16 cellular contexts compared by ENCODE assay signal in the genomic region with DNA sequence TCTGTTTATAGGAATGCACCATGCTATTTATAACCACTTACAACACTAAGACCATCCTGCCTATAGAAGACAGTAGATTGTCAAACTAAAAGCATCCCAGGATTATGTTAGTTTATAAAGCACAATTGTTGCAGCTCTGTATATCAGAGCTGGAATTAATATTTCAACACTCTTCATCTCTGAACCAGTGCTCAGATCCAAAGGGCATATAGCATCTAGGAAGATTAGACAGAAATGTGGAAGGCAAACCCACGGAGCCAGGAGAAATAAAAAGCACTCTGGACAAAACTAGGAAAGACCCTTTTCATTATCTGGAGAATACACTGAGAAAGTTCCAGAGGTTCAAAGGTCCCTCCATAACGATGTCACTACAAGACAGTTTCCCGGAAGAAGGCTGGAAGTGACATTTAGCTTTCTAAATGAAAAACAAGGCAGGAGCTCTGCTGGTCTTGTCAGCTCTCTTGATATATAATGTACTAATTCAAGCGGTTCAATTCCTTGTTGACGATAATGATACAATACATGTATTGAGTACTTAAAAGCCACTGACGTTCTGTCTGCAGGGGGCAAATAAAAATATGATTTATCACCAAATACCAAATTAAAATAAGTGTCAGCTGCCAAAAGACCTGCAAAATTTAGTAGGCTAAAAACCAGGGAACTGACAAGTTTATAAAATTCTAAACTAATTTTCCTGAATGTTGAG.
DNase-seq lines count a peak whose midpoint lies in the region; ATAC-seq and TF ChIP-seq lines count a peak whose summit lies in the region.
"Had no signal": no experiment of that assay in that cellular context is flagged by ENCODE, and none has a peak within 500 bp of the region (broad histone marks: within the 10 kb centered on the region; RNA-seq: fewer than 3 reads in every experiment).

No MANE protein-coding gene starts in this region.

- H3K4me2 ChIP-seq in IMR-90 (ENCODE audit: low read depth, low read length) (no peak overlapping the region), osteoblast (ENCODE audit: insufficient read depth, low read length) (no peak overlapping the region)

- peak overlapping the region; percentile 54; the same call in 1 of the 3 replicates for H2BK15ac ChIP-seq in IMR-90 (ENCODE audit: low read depth, low read length)

- H3K4ac ChIP-seq in IMR-90 (ENCODE audit: low read depth, low read length) = peak overlapping the region; percentile 60; the same call in 1 of the 2 replicates

- H2BK20ac ChIP-seq in IMR-90 (ENCODE audit: low read depth, low read length) = peak overlapping the region; percentile 52; the same call in 1 of the 2 replicates

- H2AFZ ChIP-seq in IMR-90 (replicated peaks; ENCODE audit: low read length, poor library complexity) (no peak overlapping the region), osteoblast (ENCODE audit: low read length) (no peak overlapping the region)

- TF ChIP-seq POLR2A in IMR-90 (IDR thresholded peaks at IDR 0.05; ENCODE audit: low read depth, low read length) = no peak

- H3K9ac ChIP-seq in IMR-90 (ENCODE audit: low read depth, low read length) = no peak overlapping the region; the same call in 1 of the 2 replicates

- H3K23ac ChIP-seq in IMR-90 (ENCODE audit: low read depth, low read length) = no peak overlapping the region; the same call in 1 of the 2 replicates

- no peaks in the 10 kb centered on the region for H3K9me3 Mint-ChIP-seq in chondrocyte (ENCODE audit: low read depth)
- peaks cover 2% of the 10 kb centered on the region for H3K9me3 Mint-ChIP-seq in Calu3 (ENCODE audit: low read depth, unreplicated experiment)
- no peaks in the 10 kb centered on the region for H3K9me3 Mint-ChIP-seq in activated T-helper 2 cell treated with anti-CD3 and anti-CD28 coated beads, Interferon-gamma antibody, Interleukin-2, Interleukin-4, amounts not matched to agents 10 μg/mL and 5 μg/mL and 100 μg/mL, durations not matched to agents 14 hours and 24 hours and 36 hours
- H3K9me3 Mint-ChIP-seq: CD4-positive, alpha-beta T cell had no signal

- H4K20me1 ChIP-seq in IMR-90 (ENCODE audit: insufficient read depth, low read length) (no peaks in the 10 kb centered on the region), osteoblast (ENCODE audit: insufficient read depth, low read length) (peaks cover 3% of the 10 kb centered on the region)

- H3K79me1 ChIP-seq in IMR-90 (ENCODE audit: low read depth in 1 of 2, low read length in 2 of 2) = peaks cover 53 to 78% of the 10 kb centered on the region in 2 experiments

- H3K4me1 ChIP-seq in A673 (ENCODE audit: insufficient read depth, low read length, poor library complexity, severe bottlenecking) (peaks cover 87% of the 10 kb centered on the region), IMR-90 (ENCODE audit: control insufficient read depth, insufficient read depth, low read length) (peaks cover 10% of the 10 kb centered on the region), osteoblast (ENCODE audit: insufficient read depth, low read length) (peaks cover 44% of the 10 kb centered on the region)

- H3K4me1 Mint-ChIP-seq in chondrocyte (ENCODE audit: low read depth) (peaks cover 94% of the 10 kb centered on the region), Calu3 (ENCODE audit: low read depth, unreplicated experiment) (peaks cover 55% of the 10 kb centered on the region)
- no peaks in the 10 kb centered on the region for H3K4me1 Mint-ChIP-seq in activated T-helper 2 cell treated with anti-CD3 and anti-CD28 coated beads, Interferon-gamma antibody, Interleukin-2, Interleukin-4, amounts not matched to agents 10 μg/mL and 5 μg/mL and 100 μg/mL, durations not matched to agents 14 hours and 24 hours and 36 hours (ENCODE audit: low read depth)
- H3K4me1 Mint-ChIP-seq: B cell had no signal

- intact Hi-C loops in A673 (cut with micrococcal nuclease; ENCODE audit: unreplicated experiment) = no loop called here
- intact Hi-C loops in IMR-90 (cut with micrococcal nuclease) = no loop called here
- intact Hi-C loops in Calu3 (cut with micrococcal nuclease; ENCODE audit: unreplicated experiment) = no loop called here
- intact Hi-C loops in activated T-helper 2 cell treated with anti-CD3 and anti-CD28 coated beads, Interferon-gamma antibody, Interleukin-2, Interleukin-4, amounts not matched to agents 10 μg/mL and 5 μg/mL and 100 μg/mL, durations not matched to agents 14 hours and 24 hours and 36 hours (cut with micrococcal nuclease) = no loop called here

- H4K5ac ChIP-seq in IMR-90 (ENCODE audit: low read depth, low read length) = no peak overlapping the region; the same call in 1 of the 2 replicates

- no peak overlapping the region for H4K91ac ChIP-seq in IMR-90 (ENCODE audit: insufficient read depth, low read depth, low read length)

- H3K14ac ChIP-seq in IMR-90 (replicated peaks; ENCODE audit: low read depth, low read length) = peak overlapping the region; percentile 70

- H3K18ac ChIP-seq in IMR-90 (ENCODE audit: low read depth, low read length) = no peak overlapping the region

- H3K4me3 Mint-ChIP-seq in chondrocyte (ENCODE audit: unreplicated experiment) (no peak overlapping the region), Calu3 (ENCODE audit: low read depth, unreplicated experiment) (no peak overlapping the region)
- no peak overlapping the region for H3K4me3 Mint-ChIP-seq in activated T-helper 2 cell treated with anti-CD3 and anti-CD28 coated beads, Interferon-gamma antibody, Interleukin-2, Interleukin-4, amounts not matched to agents 10 μg/mL and 5 μg/mL and 100 μg/mL, durations not matched to agents 14 hours and 24 hours and 36 hours (ENCODE audit: low read depth)
- H3K4me3 Mint-ChIP-seq: B cell; CD4-positive, alpha-beta T cell; IgD-negative memory B cell had no signal

- in situ Hi-C loops in IMR-90 (cut with MboI; ENCODE audit: low sequenced_read_pairs) = no loop called here

- H2BK5ac ChIP-seq in IMR-90 (ENCODE audit: low read depth, low read length, poor library complexity, severe bottlenecking) = peak overlapping the region; percentile 78

- H4K8ac ChIP-seq in IMR-90 (ENCODE audit: low read depth in 2 of 2, low read length in 2 of 2) = peak overlapping the region in 1 of 2 experiments; percentile 46; a peak in 1 of 4 replicates

- H3K36me3 ChIP-seq in A673 (ENCODE audit: insufficient read depth, low read length, poor library complexity, severe bottlenecking) = no peaks in the 10 kb centered on the region
- H3K36me3 ChIP-seq in IMR-90 (ENCODE audit: control insufficient read depth, insufficient read depth, low read length) = no peaks in the 10 kb centered on the region; the same call in 1 of the 2 replicates
- peaks cover 10% of the 10 kb centered on the region for H3K36me3 ChIP-seq in osteoblast (ENCODE audit: insufficient read depth, low read length)
- no peaks in the 10 kb centered on the region for H3K36me3 ChIP-seq in H7 (replicated peaks; ENCODE audit: control insufficient read depth, insufficient read depth, low read length)
- H3K36me3 ChIP-seq: HAP-1 had no signal

- peak overlapping the region; percentile 7; the same call in 1 of the 2 replicates for H2AK5ac ChIP-seq in IMR-90 (ENCODE audit: low read depth, low read length)

- no CpG with 5 or more reads among the region's 6 CpGs for WGBS in IMR-90 (ENCODE audit: extremely low coverage in 2 of 2, insufficient read length in 1 of 2), 2 experiments

- H2AK9ac ChIP-seq in IMR-90 (replicated peaks; ENCODE audit: low read depth, low read length, poor library complexity) = no peak overlapping the region

- H3K27ac ChIP-seq in A673 (ENCODE audit: low read depth, low read length, poor library complexity, severe bottlenecking) (peak overlapping the region; percentile 89), IMR-90 (ENCODE audit: insufficient read depth, low read length) (no peak overlapping the region), osteoblast (ENCODE audit: low read depth, low read length) (peak overlapping the region; percentile 87)

- no peak for TF ChIP-seq RAD21 in IMR-90 (IDR thresholded peaks at IDR 0.05; ENCODE audit: low read length)

- peaks cover 2% of the 10 kb centered on the region for H3K36me3 Mint-ChIP-seq in chondrocyte (ENCODE audit: low read depth)
- H3K36me3 Mint-ChIP-seq in Calu3 (ENCODE audit: insufficient read depth, unreplicated experiment) = no peaks in the 10 kb centered on the region
- H3K36me3 Mint-ChIP-seq in activated T-helper 2 cell treated with anti-CD3 and anti-CD28 coated beads, Interferon-gamma antibody, Interleukin-2, Interleukin-4, amounts not matched to agents 10 μg/mL and 5 μg/mL and 100 μg/mL, durations not matched to agents 14 hours and 24 hours and 36 hours (ENCODE audit: low read depth) = no peaks in the 10 kb centered on the region

- H3K27me3 ChIP-seq in A673 (replicated peaks; ENCODE audit: insufficient read depth, low read depth, low read length, poor library complexity) (no peaks in the 10 kb centered on the region), IMR-90 (ENCODE audit: control insufficient read depth, insufficient read depth, low read length) (no peaks in the 10 kb centered on the region), osteoblast (ENCODE audit: insufficient read depth, low read length) (no peaks in the 10 kb centered on the region), H7 (ENCODE audit: control insufficient read depth, insufficient read depth, low read length) (no peaks in the 10 kb centered on the region)

- POLR2A ChIA-PET in A673 (lab: Charles Lee; ENCODE audit: low non-redundant PET) (no interaction called here), IMR-90 (lab: Charles Lee; ENCODE audit: unreplicated experiment) (no interaction called here)

- H3K56ac ChIP-seq in IMR-90 (ENCODE audit: extremely low read depth, insufficient read depth, low read length) = 0 out of 2 replicates have a peak overlapping the region, but pooled peaks have one; percentile 14

- peaks cover 5% of the 10 kb centered on the region for H3K9me1 ChIP-seq in IMR-90 (ENCODE audit: insufficient read depth, low read length)

- H3K27me3 Mint-ChIP-seq in chondrocyte (ENCODE audit: low read depth) = no peaks in the 10 kb centered on the region
- H3K27me3 Mint-ChIP-seq in Calu3 (ENCODE audit: unreplicated experiment) = no peaks in the 10 kb centered on the region
- H3K27me3 Mint-ChIP-seq in activated T-helper 2 cell treated with anti-CD3 and anti-CD28 coated beads, Interferon-gamma antibody, Interleukin-2, Interleukin-4, amounts not matched to agents 10 μg/mL and 5 μg/mL and 100 μg/mL, durations not matched to agents 14 hours and 24 hours and 36 hours (ENCODE audit: low read depth) = peaks cover 18% of the 10 kb centered on the region
- H3K27me3 Mint-ChIP-seq: B cell, IgD-negative memory B cell had no signal

- H3K9me3 ChIP-seq in A673 (ENCODE audit: low read depth, low read length, poor library complexity, severe bottlenecking) = no peaks in the 10 kb centered on the region
- no peaks in the 10 kb centered on the region for H3K9me3 ChIP-seq in IMR-90 (ENCODE audit: control insufficient read depth, insufficient read depth, low read length)
- H3K9me3 ChIP-seq in osteoblast (ENCODE audit: low read depth, low read length) = no peaks in the 10 kb centered on the region
- H3K9me3 ChIP-seq: HAP-1 had no signal

- peak overlapping the region; percentile 35; the same call in 1 of the 2 replicates for H2BK120ac ChIP-seq in IMR-90 (ENCODE audit: low read depth, low read length)

- peaks cover 92% of the 10 kb centered on the region for H3K79me2 ChIP-seq in osteoblast (ENCODE audit: insufficient read depth, low read length)

- H3K4me3 ChIP-seq in A673 (ENCODE audit: low read depth, low read length, poor library complexity, severe bottlenecking) (no peak overlapping the region), IMR-90 (ENCODE audit: insufficient read depth, low read depth, low read length) (no peak overlapping the region), osteoblast (ENCODE audit: insufficient read depth, low read length) (no peak overlapping the region), H7 (ENCODE audit: insufficient read depth, low read depth, low read length) (no peak overlapping the region)
- H3K4me3 ChIP-seq: GM12878, HAP-1 had no signal

- H3K27ac Mint-ChIP-seq in chondrocyte (ENCODE audit: unreplicated experiment) (peak overlapping the region; percentile 0), Calu3 (ENCODE audit: unreplicated experiment) (no peak overlapping the region)
- H3K27ac Mint-ChIP-seq in activated T-helper 2 cell treated with anti-CD3 and anti-CD28 coated beads, Interferon-gamma antibody, Interleukin-2, Interleukin-4, amounts not matched to agents 10 μg/mL and 5 μg/mL and 100 μg/mL, durations not matched to agents 14 hours and 24 hours and 36 hours = no peak overlapping the region
- H3K27ac Mint-ChIP-seq: B cell; CD4-positive, alpha-beta T cell; IgD-negative memory B cell had no signal

- ATAC-seq in IMR-90 (ENCODE audit: low read depth) = no peak
- no peak for ATAC-seq in HG03571 (IDR thresholded peaks at IDR 0.05; ENCODE audit: unreplicated experiment)
- ATAC-seq: GM12878 had no signal

- CTCF ChIA-PET in A673 (lab: Charles Lee) = no interaction called here
- CTCF ChIA-PET in IMR-90 (lab: Yijun Ruan, JAX) = interaction anchor here (0.6 to 1.1 kb wide), 3 partner anchors 8 to 922 kb away, joined by 3 to 7 read pairs (median 6); no protein-coding TSS in a partner anchor
- CTCF ChIA-PET in Calu3 (lab: Charles Lee) = interaction anchor here (0.9 kb wide), 1 partner anchor 9 kb away, joined by 4 read pairs; no protein-coding TSS in a partner anchor

- BruUV-seq in A673 (replicated peaks; lab: Mats Ljungman, UMichigan) (no TSS peak), IMR-90 (replicated peaks; lab: Mats Ljungman, UMichigan) (no TSS peak), Calu3 (replicated peaks; lab: Mats Ljungman, UMichigan) (no TSS peak)

- DNase-seq in A673 (ENCODE audit: low spot score) (no peak), IMR-90 (no peak), chondrocyte (ENCODE audit: low spot score) (no peak), osteoblast (ENCODE audit: insufficient read length, low spot score, missing footprints) (no peak), Calu3 (no peak), H7 (no peak)
- no peak for DNase-seq in activated T-helper 2 cell treated with anti-CD3 and anti-CD28 coated beads, Interferon-gamma antibody, Interleukin-2, Interleukin-4, amounts not matched to agents 10 μg/mL and 5 μg/mL and 100 μg/mL, durations not matched to agents 14 hours and 24 hours and 36 hours (ENCODE audit: low spot score)
- DNase-seq: C1 segment of cervical spinal cord; CD4-positive, alpha-beta T cell; DMS79; GOT3 had no signal

- dilution Hi-C loops in IMR-90 (cut with HindIII; ENCODE audit: low sequenced_read_pairs, unreplicated experiment) = no loop called here

- TF ChIP-seq CTCF in A673 (conservative IDR thresholded peaks at IDR 0.05; ENCODE audit: low read depth, low read length) (no peak), IMR-90 (conservative IDR thresholded peaks at IDR 0.05; ENCODE audit: low read depth, low read length) (no peak), chondrocyte (IDR thresholded peaks at IDR 0.05) (no peak), osteoblast (IDR thresholded peaks at IDR 0.05; ENCODE audit: extremely low read depth, low read depth, low read length) (no peak), Calu3 (IDR thresholded peaks at IDR 0.05; ENCODE audit: unreplicated experiment) (no peak)
